ENCODE assay signal across 24 cellular contexts in genomic region chr7:80530136-80530535, GRCh38. TPM values are rescaled to one million over a fixed set of nuclear protein-coding genes. Genes with fewer than 3 reads are reported as not detected.
"Had no signal": no experiment of that assay in that cellular context is flagged by ENCODE, and none has a peak within 500 bp of the region (broad histone marks: within the 10 kb centered on the region; RNA-seq: fewer than 3 reads in every experiment).

No MANE protein-coding gene starts in this region.

- ATAC-seq: activated naive CD4-positive, alpha-beta T cell treated with anti-CD3 and anti-CD28 coated beads, Interleukin-2, amount 50 U/mL, for 72 hours; activated naive CD8-positive, alpha-beta T cell treated with anti-CD3 and anti-CD28 coated beads, Interleukin-2, amount 50 U/mL, for 24 hours; activated T-cell treated with anti-CD3 and anti-CD28 coated beads, Interleukin-2, amount 50 U/mL, for 4 hours; T-cell had no signal

- DNase-seq: activated CD4-positive, alpha-beta memory T cell treated with anti-CD3 and anti-CD28 coated beads for 36 hours; activated CD4-positive, alpha-beta T cell treated with anti-CD3 and anti-CD28 coated beads, Interleukin-2, amount 10 ng/mL, durations not matched to agents 7 days and 5 days; activated CD4-positive, CD25-positive, alpha-beta regulatory T cell; activated CD8-positive, alpha-beta memory T cell treated with anti-CD3 and anti-CD28 coated beads for 24 hours; activated effector memory CD4-positive, alpha-beta T cell treated with anti-CD3 and anti-CD28 coated beads, Interleukin-2, amount 50 U/mL, for 16 hours; activated naive CD4-positive, alpha-beta T cell treated with Interleukin-2 at 50 U/mL for 16 hours; activated naive CD8-positive, alpha-beta T cell treated with anti-CD3 and anti-CD28 coated beads, Interleukin-2, amount 50 U/mL, for 24 hours; activated T-cell treated with anti-CD3 and anti-CD28 coated beads, Interleukin-2, amount 50 U/mL, for 4 hours; amygdala; MM.1S; NCI-H1105 treated with DMSO at 0.1 percent for 48 hours; NCI-H1436 treated with DMSO at 0.1 percent for 48 hours; NCI-H187; NCI-H2081; NCI-H510A treated with DMSO at 0.1 percent for 48 hours; NCI-H69; Peyer's patch; SHP77 treated with DMSO at 0.1 percent for 48 hours; T-cell; T-helper 2 cell; T1000 had no signal

RNA-seq across cellular contexts. Expression of gene GNAT3, which starts 18.3 kb away (rescaled TPM):
- total RNA-seq: activated CD4-positive, alpha-beta memory T cell treated with anti-CD3 and anti-CD28 coated beads for 36 hours; activated CD4-positive, alpha-beta T cell treated with anti-CD3 and anti-CD28 coated beads, Interleukin-2, amount 10 ng/mL, durations not matched to agents 7 days and 5 days; activated naive CD4-positive, alpha-beta T cell treated with anti-CD3 and anti-CD28 coated beads, Interleukin-2, amount 50 U/mL, for 72 hours; activated T-cell treated with anti-CD3 and anti-CD28 coated beads, Interleukin-2, amount 50 U/mL, for 4 hours; astrocyte; cardiac muscle cell; T-cell had no signal
